In genomic region chr17:42891539-42892152, GRCh38 we compare ENCODE assay signal across 1 cellular context.
TF ChIP-seq lines count a peak whose summit lies in the region.

No MANE protein-coding gene starts in this region.

TF ChIP-seq in endothelial cell of umbilical vein, 7 proteins besides CTCF, POLR2A, EP300 and RAD21:
- TF ChIP-seq FOS (IDR thresholded peaks at IDR 0.05; ENCODE audit: borderline replicate concordance, insufficient read depth, low read length), result no peak
- no peak for TF ChIP-seq JUN (IDR thresholded peaks at IDR 0.05; ENCODE audit: borderline replicate concordance, insufficient read depth, insufficient read length, low read depth)
- TF ChIP-seq MAX (IDR thresholded peaks at IDR 0.05; ENCODE audit: insufficient read depth, insufficient read length), result no peak
- no peak for TF ChIP-seq EZH2 (IDR thresholded peaks at IDR 0.05; ENCODE audit: borderline replicate concordance, low read depth, low read length, severe bottlenecking)
- no peak for TF ChIP-seq MYC (IDR thresholded peaks at IDR 0.05; ENCODE audit: low read depth, low read length)
